7 cellular contexts compared by ENCODE assay signal in genomic region chr19:40719414-40719894, GRCh38. TPM values are rescaled to one million over a fixed set of nuclear protein-coding genes. Genes with fewer than 3 reads are reported as not detected.
DNase-seq lines count a peak whose midpoint lies in the region; ATAC-seq and TF ChIP-seq lines count a peak whose summit lies in the region.

No MANE protein-coding gene starts in this region.

- H3K4me3 Mint-ChIP-seq in HFFc6, result peak overlapping the region; percentile 97
- peak overlapping the region; percentile 89 for H3K4me3 Mint-ChIP-seq in activated T-helper 17 cell treated with anti-CD3 and anti-CD28 coated beads, Interleukin-2, amount 50 U/mL, for 72 hours
- H3K4me3 Mint-ChIP-seq in stimulated activated naive CD8-positive, alpha-beta T cell treated with anti-CD3 and anti-CD28 coated beads, Interleukin-15, amount 100 ng/mL, for 72 hours, result peak overlapping the region; percentile 50 to 96

- no peaks in the 10 kb centered on the region for H3K9me3 Mint-ChIP-seq in HFFc6
- no peaks in the 10 kb centered on the region for H3K9me3 Mint-ChIP-seq in activated T-helper 17 cell treated with anti-CD3 and anti-CD28 coated beads, Interleukin-2, amount 50 U/mL, for 72 hours
- H3K9me3 Mint-ChIP-seq in stimulated activated naive CD8-positive, alpha-beta T cell treated with anti-CD3 and anti-CD28 coated beads, Interleukin-15, amount 100 ng/mL, for 72 hours, result peaks cover 0 to 6% of the 10 kb centered on the region in 2 donors

- no peak for ATAC-seq in activated T-helper 17 cell treated with anti-CD3 and anti-CD28 coated beads, Interleukin-2, amount 50 U/mL, for 72 hours (replicated peaks)
- no peak for ATAC-seq in stimulated activated naive CD8-positive, alpha-beta T cell treated with anti-CD3 and anti-CD28 coated beads, Interleukin-15, amount 100 ng/mL, for 72 hours
- ATAC-seq in HG03095 (IDR thresholded peaks at IDR 0.05; ENCODE audit: unreplicated experiment), result no peak

- H3K36me3 ChIP-seq in kidney epithelial cell (ENCODE audit: control insufficient read depth, insufficient read depth, low read length), result no peaks in the 10 kb centered on the region

- H3K27me3 Mint-ChIP-seq in HFFc6 (ENCODE audit: insufficient read depth), result peaks cover 5% of the 10 kb centered on the region
- H3K27me3 Mint-ChIP-seq in activated T-helper 17 cell treated with anti-CD3 and anti-CD28 coated beads, Interleukin-2, amount 50 U/mL, for 72 hours, result no peaks in the 10 kb centered on the region
- H3K27me3 Mint-ChIP-seq in stimulated activated naive CD8-positive, alpha-beta T cell treated with anti-CD3 and anti-CD28 coated beads, Interleukin-15, amount 100 ng/mL, for 72 hours, result no peaks in the 10 kb centered on the region

- DNase-seq in HFFc6 (no peak), kidney epithelial cell (ENCODE audit: low read depth) (no peak), A172 (ENCODE audit: low spot score) (no peak), HUDEP-2 (lab: John Stamatoyannopoulos, UW; ENCODE audit: unreplicated experiment in 76 of 76) (no peak)
- DNase-seq in stimulated activated naive CD8-positive, alpha-beta T cell treated with anti-CD3 and anti-CD28 coated beads, Interleukin-15, amount 100 ng/mL, for 72 hours, result no peak

- H3K4me3 ChIP-seq in kidney epithelial cell (ENCODE audit: low read depth, low read length), result peak overlapping the region; percentile 61

- H3K36me3 Mint-ChIP-seq in HFFc6 (ENCODE audit: low read depth), result peaks cover 26% of the 10 kb centered on the region; the same call in 1 of the 2 replicates
- H3K36me3 Mint-ChIP-seq in activated T-helper 17 cell treated with anti-CD3 and anti-CD28 coated beads, Interleukin-2, amount 50 U/mL, for 72 hours (ENCODE audit: low read depth), result peaks cover 62% of the 10 kb centered on the region

- no peaks in the 10 kb centered on the region for H3K27me3 ChIP-seq in kidney epithelial cell (ENCODE audit: control insufficient read depth, insufficient read depth, low read length)

- H3K4me1 Mint-ChIP-seq in HFFc6 (ENCODE audit: low read depth), result peaks cover 67% of the 10 kb centered on the region
- peaks cover 40% of the 10 kb centered on the region for H3K4me1 Mint-ChIP-seq in activated T-helper 17 cell treated with anti-CD3 and anti-CD28 coated beads, Interleukin-2, amount 50 U/mL, for 72 hours
- peaks cover 74% of the 10 kb centered on the region for H3K4me1 Mint-ChIP-seq in stimulated activated naive CD8-positive, alpha-beta T cell treated with anti-CD3 and anti-CD28 coated beads, Interleukin-15, amount 100 ng/mL, for 72 hours

- TF ChIP-seq CTCF in HFFc6 (IDR thresholded peaks at IDR 0.05), result no peak
- TF ChIP-seq CTCF in kidney epithelial cell (IDR thresholded peaks at IDR 0.05; ENCODE audit: insufficient read depth, low read length, poor library complexity, severe bottlenecking), result no peak

- peak overlapping the region; percentile 94 for H3K27ac Mint-ChIP-seq in HFFc6
- H3K27ac Mint-ChIP-seq in activated T-helper 17 cell treated with anti-CD3 and anti-CD28 coated beads, Interleukin-2, amount 50 U/mL, for 72 hours, result no peak overlapping the region
- peak overlapping the region in 1 of 2 donors; percentile 27 for H3K27ac Mint-ChIP-seq in stimulated activated naive CD8-positive, alpha-beta T cell treated with anti-CD3 and anti-CD28 coated beads, Interleukin-15, amount 100 ng/mL, for 72 hours

RNA-seq across cellular contexts. Expression of gene ITPKC, which starts 2.5 kb away (rescaled TPM):
- 10 to 100 TPM in 4 of 6 experiments, 1 to 10 TPM in 2; 9.2 to 14.9 (median 10.5) TPM for total RNA-seq in HFFc6 (2021; fragmentation: NEBNext Ultra II Directional; extraction: Animal tissue kit (Norgen Biotek cat#: 25700))
- 10 to 100 TPM in 1 of 2 donors, 1 to 10 TPM in 1; 7.0 to 14.5 TPM for total RNA-seq in activated T-helper 17 cell treated with anti-CD3 and anti-CD28 coated beads, Interleukin-2, amount 50 U/mL, for 72 hours
- 25.8 and 40.2 TPM in 2 replicates for total RNA-seq in kidney epithelial cell
- total RNA-seq in A172 (2014; rRNA removed; shearing (Covaris generic)), result 7.7 and 9.2 TPM in 2 replicates

RNA-seq across cellular contexts. Expression of gene COQ8B, which starts 2.8 kb away (rescaled TPM):
- 10 to 100 TPM; 19.8 to 28.6 (median 23.6) TPM for total RNA-seq in HFFc6 (2021; fragmentation: NEBNext Ultra II Directional; extraction: Animal tissue kit (Norgen Biotek cat#: 25700))
- total RNA-seq in activated T-helper 17 cell treated with anti-CD3 and anti-CD28 coated beads, Interleukin-2, amount 50 U/mL, for 72 hours, result 10 to 100 TPM; 31.0 to 54.8 TPM
- 20.0 and 30.4 TPM in 2 replicates for total RNA-seq in kidney epithelial cell
- total RNA-seq in A172 (2014; rRNA removed; shearing (Covaris generic)), result 35.2 and 51.5 TPM in 2 replicates

RNA-seq across cellular contexts. Expression of gene NUMBL, which starts 29.0 kb away (rescaled TPM):
- total RNA-seq in HFFc6 (2021; fragmentation: NEBNext Ultra II Directional; extraction: Animal tissue kit (Norgen Biotek cat#: 25700)), result 10 to 100 TPM; 49.1 to 58.3 (median 53.6) TPM
- total RNA-seq in activated T-helper 17 cell treated with anti-CD3 and anti-CD28 coated beads, Interleukin-2, amount 50 U/mL, for 72 hours, result 10 to 100 TPM; 16.4 to 37.3 TPM
- 12.6 and 20.0 TPM in 2 replicates for total RNA-seq in kidney epithelial cell
- total RNA-seq in A172 (2014; rRNA removed; shearing (Covaris generic)), result 23.7 and 32.7 TPM in 2 replicates

RNA-seq across cellular contexts. Expression of gene ACTMAP, which starts 30.8 kb away (rescaled TPM):
- 1 to 10 TPM; 6.7 to 8.5 (median 7.5) TPM for total RNA-seq in HFFc6 (2021; fragmentation: NEBNext Ultra II Directional; extraction: Animal tissue kit (Norgen Biotek cat#: 25700))
- total RNA-seq in activated T-helper 17 cell treated with anti-CD3 and anti-CD28 coated beads, Interleukin-2, amount 50 U/mL, for 72 hours, result 10 to 100 TPM; 13.0 to 16.6 TPM
- total RNA-seq in kidney epithelial cell, result 7.2 and 8.8 TPM in 2 replicates
- 0.62 and 1.7 TPM in 2 replicates for total RNA-seq in A172 (2014; rRNA removed; shearing (Covaris generic))

RNA-seq across cellular contexts. Expression of gene SNRPA, which starts 31.5 kb away (rescaled TPM):
- 100 to 1,000 TPM in 4 of 6 experiments, 10 to 100 TPM in 2; 87.8 to 120 (median 104) TPM for total RNA-seq in HFFc6 (2021; fragmentation: NEBNext Ultra II Directional; extraction: Animal tissue kit (Norgen Biotek cat#: 25700))
- 100 to 1,000 TPM; 171 to 175 TPM for total RNA-seq in activated T-helper 17 cell treated with anti-CD3 and anti-CD28 coated beads, Interleukin-2, amount 50 U/mL, for 72 hours
- total RNA-seq in kidney epithelial cell, result 84.4 and 110 TPM in 2 replicates
- total RNA-seq in A172 (2014; rRNA removed; shearing (Covaris generic)), result 64.7 and 87.9 TPM in 2 replicates
